8 cellular contexts compared by ENCODE assay signal in the genomic region with DNA sequence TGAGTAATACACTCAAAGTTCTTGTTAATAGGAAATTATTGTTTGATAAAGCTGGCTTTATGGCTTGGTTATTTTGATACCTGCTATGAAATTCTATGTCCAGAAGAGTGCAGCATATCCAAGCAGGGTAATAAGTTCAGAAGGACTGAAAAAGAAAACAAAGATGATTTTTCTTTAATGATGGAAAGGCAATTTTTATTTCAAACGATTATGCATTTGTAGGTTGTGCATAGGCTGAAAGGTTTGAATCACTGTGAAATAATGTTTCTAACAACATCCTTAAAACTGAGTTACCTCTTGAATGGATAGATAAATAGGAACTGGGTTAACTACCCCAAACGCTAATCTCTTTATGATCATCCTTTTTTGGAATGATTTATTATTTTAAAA. TPM values are rescaled to one million over a fixed set of nuclear protein-coding genes. Genes with fewer than 3 reads are reported as not detected.
A peak's percentile ranks its signal among the peaks of the same experiment; 100 is the strongest.
DNase-seq lines count a peak whose midpoint lies in the region; ATAC-seq and TF ChIP-seq lines count a peak whose summit lies in the region.

No MANE protein-coding gene starts in this region.

- H3K27ac ChIP-seq in endodermal cell (ENCODE audit: low read depth, low read length), result no peak overlapping the region

- H3K9ac ChIP-seq in endodermal cell (ENCODE audit: extremely low read depth, low read length, poor library complexity, severe bottlenecking), result no peak overlapping the region

- H3K4me3 Mint-ChIP-seq in endodermal cell (peak overlapping the region; percentile 89), progenitor cell of endocrine pancreas (ENCODE audit: low read depth) (peak overlapping the region; percentile 81)

- H3K36me3 Mint-ChIP-seq in endodermal cell (ENCODE audit: low read depth) (peaks cover 13% of the 10 kb centered on the region), progenitor cell of endocrine pancreas (ENCODE audit: insufficient read depth) (no peaks in the 10 kb centered on the region)

- peaks cover 22% of the 10 kb centered on the region for H3K4me1 Mint-ChIP-seq in endodermal cell
- peaks cover 15% of the 10 kb centered on the region for H3K4me1 Mint-ChIP-seq in progenitor cell of endocrine pancreas (ENCODE audit: low read depth)

- WGBS in endodermal cell (ENCODE audit: insufficient coverage in 1 of 2, insufficient read length in 1 of 2), 2 experiments, result 80% methylated on average over 1 of the region's 2 CpGs; no CpG with 5 or more reads in 1 of the 2 experiments

- CTCF ChIA-PET in AG04449 (lab: Yijun Ruan, JAX), result interaction anchor here (0.7 to 2.3 kb wide), 29 partner anchors 9 to 645 kb away, joined by 3 to 40 read pairs (median 4); no protein-coding TSS in a partner anchor

- ATAC-seq in activated CD4-positive, CD25-positive, alpha-beta regulatory T cell treated with anti-CD3 and anti-CD28 coated beads, Interleukin-2, amount 50 U/mL, for 24 hours, result no peak
- ATAC-seq in GM19463 (IDR thresholded peaks at IDR 0.05; ENCODE audit: unreplicated experiment), result no peak

- no peak for DNase-seq in AG04449 (ENCODE audit: low read depth, low spot score)
- peak; percentile 30 for DNase-seq in RKO (ENCODE audit: low spot score)
- no peak for DNase-seq in endodermal cell
- DNase-seq in progenitor cell of endocrine pancreas (ENCODE audit: low spot score, unreplicated experiment), result no peak
- no peak for DNase-seq in amygdala (lab: John Stamatoyannopoulos, UW)

- peaks cover 3% of the 10 kb centered on the region for H3K4me1 ChIP-seq in endodermal cell (ENCODE audit: control insufficient read depth, insufficient read depth, low read length)

- H3K9me3 ChIP-seq in endodermal cell (ENCODE audit: control insufficient read depth, low read length), result no peaks in the 10 kb centered on the region

- H3K36me3 ChIP-seq in endodermal cell (ENCODE audit: control insufficient read depth, insufficient read depth, low read length), result no peaks in the 10 kb centered on the region

- H3K27ac Mint-ChIP-seq in endodermal cell (no peak overlapping the region), progenitor cell of endocrine pancreas (no peak overlapping the region)

- H3K27me3 ChIP-seq in endodermal cell (ENCODE audit: control insufficient read depth, insufficient read depth, low read length, poor library complexity, severe bottlenecking), result no peaks in the 10 kb centered on the region

- POLR2A ChIA-PET in AG04449 (lab: Yijun Ruan, JAX), result no interaction called here

- TF ChIP-seq CTCF in AG04449 (IDR thresholded peaks at IDR 0.05; ENCODE audit: insufficient read depth, low read length, missing control alignments) (peak; percentile 36), GM12874 (IDR thresholded peaks at IDR 0.05; ENCODE audit: insufficient read depth, low read depth, low read length) (peak; percentile 30; the same call in 1 of the 2 replicates), endodermal cell (conservative IDR thresholded peaks at IDR 0.05) (peak; percentile 35), progenitor cell of endocrine pancreas (IDR thresholded peaks at IDR 0.05; ENCODE audit: unreplicated experiment) (peak; percentile 47)

- H3K27me3 Mint-ChIP-seq in endodermal cell (ENCODE audit: insufficient read depth) (no peaks in the 10 kb centered on the region), progenitor cell of endocrine pancreas (peaks cover 4% of the 10 kb centered on the region)

- H3K4me3 ChIP-seq in AG04449 (ENCODE audit: low read depth, low read length) (peak overlapping the region; percentile 81; the same call in 1 of the 2 replicates), endodermal cell (ENCODE audit: low read length) (peak overlapping the region; percentile 87)

- H3K9me3 Mint-ChIP-seq in endodermal cell (no peaks in the 10 kb centered on the region), progenitor cell of endocrine pancreas (ENCODE audit: low read depth) (no peaks in the 10 kb centered on the region)

RNA-seq across cellular contexts. Expression of a gene that starts 1.4 kb away (rescaled TPM):
- 10 to 100 TPM; 41.7 to 43.7 TPM for total RNA-seq in endodermal cell
- polyA plus RNA-seq in endodermal cell (2013, experiment 1 of 2), result 10.5 TPM
- 11.9 TPM for polyA plus RNA-seq in endodermal cell (2013, experiment 2 of 2)
- total RNA-seq in progenitor cell of endocrine pancreas, result 27.6 and 29.3 TPM in 2 replicates
